In the genomic region with DNA sequence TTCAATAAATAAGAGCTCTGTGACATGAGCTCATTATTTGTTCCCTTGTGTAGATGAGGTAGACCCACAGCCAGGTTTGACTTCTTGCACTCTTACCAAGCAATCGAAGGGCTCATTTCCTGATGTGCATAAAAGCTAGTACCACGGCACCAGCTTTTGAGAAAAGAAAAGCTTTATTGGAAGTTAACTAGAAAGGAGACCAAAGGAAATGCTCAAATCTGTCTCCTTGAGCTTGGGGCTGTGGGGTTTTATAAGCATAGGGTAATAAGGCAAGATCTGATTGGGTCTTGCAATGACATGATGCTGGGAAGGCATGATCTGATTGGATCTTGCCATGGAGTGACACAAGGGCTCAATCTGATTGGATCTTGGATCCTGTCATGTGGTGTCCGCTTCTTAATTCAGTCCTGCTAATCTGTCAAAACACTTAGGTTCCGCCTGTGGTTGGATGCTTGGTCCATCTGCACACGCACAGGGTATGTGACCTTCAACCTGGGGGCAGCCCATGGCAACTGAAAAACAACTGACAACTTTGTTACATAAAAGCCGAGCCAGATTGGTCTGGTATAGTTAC, we compare ENCODE assay signal across 16 cellular contexts.
"Had no signal": no experiment of that assay in that cellular context is flagged by ENCODE, and none has a peak within 500 bp of the region (broad histone marks: within the 10 kb centered on the region; RNA-seq: fewer than 3 reads in every experiment).

No MANE protein-coding gene starts in this region.

- DNase-seq: activated CD4-positive, alpha-beta memory T cell treated with anti-CD3 and anti-CD28 coated beads, Interleukin-2, amount 10 ng/mL, durations not matched to agents 7 days and 5 days; activated CD4-positive, alpha-beta T cell treated with anti-CD3 and anti-CD28 coated beads for 4 hours; activated effector memory CD4-positive, alpha-beta T cell treated with anti-CD3 and anti-CD28 coated beads, Interleukin-2, amount 50 U/mL, for 16 hours; activated T-cell treated with anti-CD3 and anti-CD28 coated beads, Interleukin-2, amount 50 U/mL, for 48 hours; central memory CD4-positive, alpha-beta T cell; kidney; left ventricle myocardium inferior; posterior cingulate gyrus; stimulated activated CD4-positive, alpha-beta T cell treated with anti-CD3 and anti-CD28 coated beads, Interleukin-4, amount 100 ng/mL, for 4 hours; stimulated activated CD8-positive, alpha-beta memory T cell treated with anti-CD3 and anti-CD28 coated beads, Interleukin-4, amount 100 ng/mL, for 48 hours; stimulated activated naive CD4-positive, alpha-beta T cell treated with Interleukin-2 at 50 U/mL for 16 hours; transverse colon had no signal

- ATAC-seq: activated naive CD4-positive, alpha-beta T cell treated with anti-CD3 and anti-CD28 coated beads, Interleukin-2, amount 50 U/mL, for 72 hours; esophagus mucosa; natural killer cell treated with Interleukin-12 subunit alpha and Interleukin-12 subunit beta and Interleukin-15 and Interleukin-18, amount 100 ng/mL, for 72 hours; WTC11 had no signal

- H3K9me3 Mint-ChIP-seq: activated CD4-positive, alpha-beta memory T cell treated with anti-CD3 and anti-CD28 coated beads, Interleukin-2, amount 10 ng/mL, durations not matched to agents 7 days and 5 days; activated naive CD4-positive, alpha-beta T cell treated with anti-CD3 and anti-CD28 coated beads, Interleukin-2, amount 50 U/mL, for 72 hours; natural killer cell treated with Interleukin-12 subunit alpha and Interleukin-12 subunit beta and Interleukin-15 and Interleukin-18, amount 100 ng/mL, for 72 hours; WTC11 had no signal

- H3K36me3 Mint-ChIP-seq: activated naive CD4-positive, alpha-beta T cell treated with anti-CD3 and anti-CD28 coated beads, Interleukin-2, amount 50 U/mL, for 72 hours; natural killer cell treated with Interleukin-12 subunit alpha and Interleukin-12 subunit beta and Interleukin-15 and Interleukin-18, amount 100 ng/mL, for 72 hours; WTC11 had no signal

- H3K4me3 Mint-ChIP-seq: activated CD4-positive, alpha-beta memory T cell treated with anti-CD3 and anti-CD28 coated beads, Interleukin-2, amount 10 ng/mL, durations not matched to agents 7 days and 5 days; natural killer cell treated with Interleukin-12 subunit alpha and Interleukin-12 subunit beta and Interleukin-15 and Interleukin-18, amount 100 ng/mL, for 72 hours; WTC11 had no signal

- H3K27ac Mint-ChIP-seq: activated CD4-positive, alpha-beta memory T cell treated with anti-CD3 and anti-CD28 coated beads, Interleukin-2, amount 10 ng/mL, durations not matched to agents 7 days and 5 days; activated naive CD4-positive, alpha-beta T cell treated with anti-CD3 and anti-CD28 coated beads, Interleukin-2, amount 50 U/mL, for 72 hours; natural killer cell treated with Interleukin-12 subunit alpha and Interleukin-12 subunit beta and Interleukin-15 and Interleukin-18, amount 100 ng/mL, for 72 hours; WTC11 had no signal
